1 cellular context compared by ENCODE assay signal in the genomic region with DNA sequence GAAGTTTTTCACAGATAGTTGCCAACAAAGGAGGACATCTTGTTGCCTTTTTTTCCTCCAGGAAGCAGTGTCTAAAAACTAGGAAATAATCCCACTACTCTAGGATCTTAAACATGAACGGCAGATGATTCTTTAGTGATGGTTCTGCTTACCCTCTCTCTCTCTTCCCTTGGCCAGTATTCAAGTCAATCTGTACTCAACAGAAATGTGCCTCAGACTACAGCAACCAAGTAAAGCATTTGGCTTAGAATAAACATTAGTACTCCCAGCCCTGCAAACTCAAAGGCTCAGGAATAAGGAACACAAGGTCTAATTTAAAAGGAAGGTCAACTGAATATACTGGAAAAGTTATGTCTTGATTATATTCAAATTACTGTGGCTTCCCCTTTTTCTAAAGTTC.
TF ChIP-seq lines count a peak whose summit lies in the region.

No MANE protein-coding gene starts in this region.

TF ChIP-seq in WTC11, 78 proteins besides CTCF, POLR2A, EP300 and RAD21 (continued from another document):
- TF ChIP-seq PREB (CRISPR knock-in tag; IDR thresholded peaks at IDR 0.05; ENCODE audit: borderline replicate concordance) (no peak), FOXJ3 (CRISPR knock-in tag; IDR thresholded peaks at IDR 0.05; ENCODE audit: borderline replicate concordance) (no peak), ESRRA (CRISPR knock-in tag; IDR thresholded peaks at IDR 0.05; ENCODE audit: borderline replicate concordance) (no peak), ATF1 (CRISPR knock-in tag; IDR thresholded peaks at IDR 0.05) (no peak), PRRX2 (CRISPR knock-in tag; IDR thresholded peaks at IDR 0.05) (no peak), NR3C1 (CRISPR knock-in tag; conservative IDR thresholded peaks at IDR 0.05; ENCODE audit: low read depth) (no peak), ZNF263 (CRISPR knock-in tag; IDR thresholded peaks at IDR 0.05; ENCODE audit: low read depth) (no peak), CREM (CRISPR knock-in tag; IDR thresholded peaks at IDR 0.05) (no peak), ZNF423 (CRISPR knock-in tag; IDR thresholded peaks at IDR 0.05) (no peak), NFE2L1 (CRISPR knock-in tag; IDR thresholded peaks at IDR 0.05) (no peak), HMGXB4 (CRISPR knock-in tag; IDR thresholded peaks at IDR 0.05) (no peak)
- TF ChIP-seq, protein P1, sequence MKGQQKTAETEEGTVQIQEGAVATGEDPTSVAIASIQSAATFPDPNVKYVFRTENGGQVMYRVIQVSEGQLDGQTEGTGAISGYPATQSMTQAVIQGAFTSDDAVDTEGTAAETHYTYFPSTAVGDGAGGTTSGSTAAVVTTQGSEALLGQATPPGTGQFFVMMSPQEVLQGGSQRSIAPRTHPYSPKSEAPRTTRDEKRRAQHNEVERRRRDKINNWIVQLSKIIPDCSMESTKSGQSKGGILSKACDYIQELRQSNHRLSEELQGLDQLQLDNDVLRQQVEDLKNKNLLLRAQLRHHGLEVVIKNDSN (CRISPR knock-in tag; IDR thresholded peaks at IDR 0.05), result no peak
- TF ChIP-seq, protein P2, sequence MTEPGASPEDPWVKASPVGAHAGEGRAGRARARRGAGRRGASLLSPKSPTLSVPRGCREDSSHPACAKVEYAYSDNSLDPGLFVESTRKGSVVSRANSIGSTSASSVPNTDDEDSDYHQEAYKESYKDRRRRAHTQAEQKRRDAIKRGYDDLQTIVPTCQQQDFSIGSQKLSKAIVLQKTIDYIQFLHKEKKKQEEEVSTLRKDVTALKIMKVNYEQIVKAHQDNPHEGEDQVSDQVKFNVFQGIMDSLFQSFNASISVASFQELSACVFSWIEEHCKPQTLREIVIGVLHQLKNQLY (CRISPR knock-in tag; IDR thresholded peaks at IDR 0.05), result no peak
- TF ChIP-seq, protein P3, sequence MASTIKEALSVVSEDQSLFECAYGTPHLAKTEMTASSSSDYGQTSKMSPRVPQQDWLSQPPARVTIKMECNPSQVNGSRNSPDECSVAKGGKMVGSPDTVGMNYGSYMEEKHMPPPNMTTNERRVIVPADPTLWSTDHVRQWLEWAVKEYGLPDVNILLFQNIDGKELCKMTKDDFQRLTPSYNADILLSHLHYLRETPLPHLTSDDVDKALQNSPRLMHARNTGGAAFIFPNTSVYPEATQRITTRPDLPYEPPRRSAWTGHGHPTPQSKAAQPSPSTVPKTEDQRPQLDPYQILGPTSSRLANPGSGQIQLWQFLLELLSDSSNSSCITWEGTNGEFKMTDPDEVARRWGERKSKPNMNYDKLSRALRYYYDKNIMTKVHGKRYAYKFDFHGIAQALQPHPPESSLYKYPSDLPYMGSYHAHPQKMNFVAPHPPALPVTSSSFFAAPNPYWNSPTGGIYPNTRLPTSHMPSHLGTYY (CRISPR knock-in tag; IDR thresholded peaks at IDR 0.05), result no peak
- TF ChIP-seq, protein P4, sequence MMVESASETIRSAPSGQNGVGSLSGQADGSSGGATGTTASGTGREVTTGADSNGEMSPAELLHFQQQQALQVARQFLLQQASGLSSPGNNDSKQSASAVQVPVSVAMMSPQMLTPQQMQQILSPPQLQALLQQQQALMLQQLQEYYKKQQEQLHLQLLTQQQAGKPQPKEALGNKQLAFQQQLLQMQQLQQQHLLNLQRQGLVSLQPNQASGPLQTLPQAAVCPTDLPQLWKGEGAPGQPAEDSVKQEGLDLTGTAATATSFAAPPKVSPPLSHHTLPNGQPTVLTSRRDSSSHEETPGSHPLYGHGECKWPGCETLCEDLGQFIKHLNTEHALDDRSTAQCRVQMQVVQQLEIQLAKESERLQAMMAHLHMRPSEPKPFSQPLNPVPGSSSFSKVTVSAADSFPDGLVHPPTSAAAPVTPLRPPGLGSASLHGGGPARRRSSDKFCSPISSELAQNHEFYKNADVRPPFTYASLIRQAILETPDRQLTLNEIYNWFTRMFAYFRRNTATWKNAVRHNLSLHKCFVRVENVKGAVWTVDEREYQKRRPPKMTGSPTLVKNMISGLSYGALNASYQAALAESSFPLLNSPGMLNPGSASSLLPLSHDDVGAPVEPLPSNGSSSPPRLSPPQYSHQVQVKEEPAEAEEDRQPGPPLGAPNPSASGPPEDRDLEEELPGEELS (CRISPR knock-in tag; IDR thresholded peaks at IDR 0.05), result no peak
- TF ChIP-seq, protein P5, sequence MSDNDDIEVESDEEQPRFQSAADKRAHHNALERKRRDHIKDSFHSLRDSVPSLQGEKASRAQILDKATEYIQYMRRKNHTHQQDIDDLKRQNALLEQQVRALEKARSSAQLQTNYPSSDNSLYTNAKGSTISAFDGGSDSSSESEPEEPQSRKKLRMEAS (CRISPR knock-in tag; IDR thresholded peaks at IDR 0.05), result no peak
